In the genomic region with DNA sequence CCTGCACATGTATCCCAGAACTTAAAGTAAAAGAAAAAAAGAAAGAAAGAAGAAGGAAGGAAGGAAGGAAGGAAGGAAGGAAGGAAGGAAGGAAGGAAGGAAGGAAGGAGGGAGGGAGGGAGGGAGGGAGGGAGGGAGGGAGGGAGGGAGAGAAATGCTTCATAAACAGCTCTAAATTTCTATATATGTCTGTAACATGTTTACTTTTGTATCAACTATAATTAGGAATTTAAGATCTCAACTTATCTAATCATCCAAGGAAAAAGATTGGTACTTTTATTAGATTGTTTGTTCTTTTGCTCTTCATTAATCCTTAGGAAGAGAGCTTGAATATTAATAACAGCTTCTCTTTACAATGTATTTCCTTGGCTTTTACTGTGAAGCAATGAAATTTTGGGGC, we compare ENCODE assay signal across 1 cellular context.
TF ChIP-seq lines count a peak whose summit lies in the region.

No MANE protein-coding gene starts in this region.

TF ChIP-seq in HepG2, 621 proteins besides CTCF, POLR2A, EP300 and RAD21 (continued from another document):
- no peak for TF ChIP-seq GPBP1L1 (CRISPR knock-in tag; IDR thresholded peaks at IDR 0.05)
